Comparison of ENCODE assay signal across 20 cellular contexts in genomic region chr17:73357981-73358380, GRCh38.
"Had no signal": no experiment of that assay in that cellular context is flagged by ENCODE, and none has a peak within 500 bp of the region (broad histone marks: within the 10 kb centered on the region; RNA-seq: fewer than 3 reads in every experiment).

No MANE protein-coding gene starts in this region.

- H3K27me3 Mint-ChIP-seq: naive thymus-derived CD4-positive, alpha-beta T cell; stimulated activated naive CD8-positive, alpha-beta T cell treated with anti-CD3 and anti-CD28 coated beads, Interleukin-15, Interleukin-2, amounts not matched to agents 100 ng/mL and 50 ng/mL, for 24 hours had no signal

- H3K9me3 ChIP-seq: thyroid gland, upper lobe of right lung had no signal

- H3K36me3 ChIP-seq: thyroid gland, upper lobe of right lung had no signal

- H3K9me3 Mint-ChIP-seq: activated naive CD4-positive, alpha-beta T cell treated with anti-CD3 and anti-CD28 coated beads, Interleukin-2, amount 50 U/mL, for 72 hours; activated T-cell treated with anti-CD3 and anti-CD28 coated beads, Interleukin-2, amount 50 U/mL, for 72 hours; mesothelial cell of epicardium; naive thymus-derived CD4-positive, alpha-beta T cell; neural crest cell; stimulated activated effector memory CD8-positive, alpha-beta T cell treated with anti-CD3 and anti-CD28 coated beads, Interleukin-12 subunit alpha, Interleukin-12 subunit beta, amount 100 ng/mL, for 72 hours; stimulated activated naive CD8-positive, alpha-beta T cell treated with anti-CD3 and anti-CD28 coated beads, Interleukin-15, Interleukin-2, amounts not matched to agents 100 ng/mL and 50 ng/mL, for 24 hours had no signal

- H3K27ac Mint-ChIP-seq: activated naive CD4-positive, alpha-beta T cell treated with anti-CD3 and anti-CD28 coated beads, Interleukin-2, amount 50 U/mL, for 72 hours; activated T-cell treated with anti-CD3 and anti-CD28 coated beads, Interleukin-2, amount 50 U/mL, for 72 hours; mesothelial cell of epicardium; naive thymus-derived CD4-positive, alpha-beta T cell; stimulated activated effector memory CD8-positive, alpha-beta T cell treated with anti-CD3 and anti-CD28 coated beads, Interleukin-12 subunit alpha, Interleukin-12 subunit beta, amount 100 ng/mL, for 72 hours; stimulated activated naive CD8-positive, alpha-beta T cell treated with anti-CD3 and anti-CD28 coated beads, Interleukin-15, Interleukin-2, amounts not matched to agents 100 ng/mL and 50 ng/mL, for 24 hours had no signal

- H3K36me3 Mint-ChIP-seq: activated naive CD4-positive, alpha-beta T cell treated with anti-CD3 and anti-CD28 coated beads, Interleukin-2, amount 50 U/mL, for 72 hours; mesothelial cell of epicardium; stimulated activated effector memory CD8-positive, alpha-beta T cell treated with anti-CD3 and anti-CD28 coated beads, Interleukin-12 subunit alpha, Interleukin-12 subunit beta, amount 100 ng/mL, for 72 hours had no signal

- H3K4me3 ChIP-seq: thyroid gland, upper lobe of right lung had no signal

- ATAC-seq: activated naive CD4-positive, alpha-beta T cell treated with anti-CD3 and anti-CD28 coated beads, Interleukin-2, amount 50 U/mL, for 72 hours; activated T-cell treated with anti-CD3 and anti-CD28 coated beads, Interleukin-2, amount 50 U/mL, for 72 hours; esophagus mucosa; naive thymus-derived CD4-positive, alpha-beta T cell; sciatic nerve; stimulated activated effector memory CD8-positive, alpha-beta T cell treated with anti-CD3 and anti-CD28 coated beads, Interleukin-12 subunit alpha, Interleukin-12 subunit beta, amount 100 ng/mL, for 72 hours; upper lobe of right lung had no signal

- H3K4me1 Mint-ChIP-seq: naive thymus-derived CD4-positive, alpha-beta T cell; stimulated activated effector memory CD8-positive, alpha-beta T cell treated with anti-CD3 and anti-CD28 coated beads, Interleukin-12 subunit alpha, Interleukin-12 subunit beta, amount 100 ng/mL, for 72 hours had no signal

- H3K27ac ChIP-seq: thyroid gland, upper lobe of right lung had no signal

- DNase-seq: activated CD4-positive, alpha-beta T cell treated with anti-CD3 and anti-CD28 coated beads for 4 hours; activated CD4-positive, alpha-beta T cell treated with anti-CD3 and anti-CD28 coated beads, Interleukin-2, amount 50 U/mL, for 4 hours; activated naive CD4-positive, alpha-beta T cell; activated T-cell treated with anti-CD3 and anti-CD28 coated beads for 4 hours; activated T-cell treated with anti-CD3 and anti-CD28 coated beads, Interleukin-2, amount 50 U/mL, for 72 hours; foreskin fibroblast; left cardiac atrium; naive thymus-derived CD4-positive, alpha-beta T cell; occipital lobe; small intestine; stimulated activated CD4-positive, alpha-beta T cell treated with anti-CD3 and anti-CD28 coated beads, Interleukin-4, amount 100 ng/mL, for 24 hours; thyroid gland; upper lobe of right lung had no signal

- H3K4me3 Mint-ChIP-seq: activated T-cell treated with anti-CD3 and anti-CD28 coated beads, Interleukin-2, amount 50 U/mL, for 72 hours; mesothelial cell of epicardium; naive thymus-derived CD4-positive, alpha-beta T cell; neural crest cell; stimulated activated effector memory CD8-positive, alpha-beta T cell treated with anti-CD3 and anti-CD28 coated beads, Interleukin-12 subunit alpha, Interleukin-12 subunit beta, amount 100 ng/mL, for 72 hours; stimulated activated naive CD8-positive, alpha-beta T cell treated with anti-CD3 and anti-CD28 coated beads, Interleukin-15, Interleukin-2, amounts not matched to agents 100 ng/mL and 50 ng/mL, for 24 hours had no signal

- H3K27me3 ChIP-seq: thyroid gland, upper lobe of right lung had no signal
